8 cellular contexts compared by ENCODE assay signal in genomic region chr7:87934699-87935372, GRCh38. TPM values are rescaled to one million over a fixed set of nuclear protein-coding genes. Genes with fewer than 3 reads are reported as not detected.
DNase-seq lines count a peak whose midpoint lies in the region; ATAC-seq and TF ChIP-seq lines count a peak whose summit lies in the region.

No MANE protein-coding gene starts in this region.

- H3K4me1 ChIP-seq in RWPE2 (ENCODE audit: insufficient read depth, poor library complexity, severe bottlenecking) (no peaks in the 10 kb centered on the region), liver (ENCODE audit: control insufficient read depth in 4 of 4, insufficient read depth in 4 of 4, low read length in 3 of 4) (peaks cover 11 to 21% (median 15%) of the 10 kb centered on the region in 4 donors)

- H3K4me3 ChIP-seq in RWPE2 (ENCODE audit: severe bottlenecking) (peak overlapping the region; percentile 65), choroid plexus epithelial cell (ENCODE audit: low read depth, low read length) (peak overlapping the region; percentile 71), liver (ENCODE audit: low read depth in 1 of 3, low read length in 3 of 3) (peak overlapping the region; percentile 29 to 75 (median 61))

- ATAC-seq in HG02973 (IDR thresholded peaks at IDR 0.05; ENCODE audit: unreplicated experiment) (peak; percentile 0), RWPE2 (ENCODE audit: low read depth) (peak; percentile 9; the same call in 1 of the 3 replicates)

- H3K9ac ChIP-seq in liver (ENCODE audit: low read depth in 1 of 2, low read length in 2 of 2), result no peak overlapping the region

- no peaks in the 10 kb centered on the region for H3K36me3 ChIP-seq in RWPE2 (ENCODE audit: low read depth)
- H3K36me3 ChIP-seq in liver (ENCODE audit: control insufficient read depth in 4 of 4, insufficient read depth in 3 of 4, low read depth in 1 of 4, low read length in 3 of 4), result no peaks in the 10 kb centered on the region

- H3K27me3 ChIP-seq in RWPE2 (ENCODE audit: insufficient read depth, poor library complexity, severe bottlenecking) (peaks cover 22% of the 10 kb centered on the region), liver (ENCODE audit: control insufficient read depth in 4 of 4, insufficient read depth in 4 of 4, low read length in 3 of 4) (peaks cover 0 to 4% (median 0%) of the 10 kb centered on the region in 4 donors)

- TF ChIP-seq CTCF in RWPE2 (IDR thresholded peaks at IDR 0.05; ENCODE audit: poor library complexity, severe bottlenecking) (no peak), choroid plexus epithelial cell (conservative IDR thresholded peaks at IDR 0.05; ENCODE audit: low read depth, low read length) (no peak), liver (IDR thresholded peaks at IDR 0.05; ENCODE audit: low read depth, low read length, missing input control) (no peak)

- TF ChIP-seq RAD21 in liver (IDR thresholded peaks at IDR 0.05), result no peak

- 4% methylated on average over 47 of the region's 47 CpGs for WGBS in liver

- no peaks in the 10 kb centered on the region for H3K9me3 ChIP-seq in RWPE2 (ENCODE audit: severe bottlenecking)
- no peaks in the 10 kb centered on the region for H3K9me3 ChIP-seq in liver (ENCODE audit: control insufficient read depth in 4 of 4, low read length in 3 of 4)

- DNase-seq in NCI-H1694 treated with DMSO at 0.1 percent for 48 hours (lab: John Stamatoyannopoulos, UW) (peak; percentile 23), NCI-H1694 (lab: John Stamatoyannopoulos, UW) (no peak), RWPE2 (ENCODE audit: low spot score) (no peak), choroid plexus epithelial cell (ENCODE audit: low read depth) (peak; percentile 18), substantia nigra (lab: John Stamatoyannopoulos, UW) (peak in 37 of 49 donors; percentile 9 to 71 (median 36)), GM19240 (ENCODE audit: insufficient read length, low spot score) (no peak)

- no peak overlapping the region for H3K27ac ChIP-seq in RWPE2 (ENCODE audit: poor library complexity, severe bottlenecking)
- H3K27ac ChIP-seq in liver (ENCODE audit: low read depth in 1 of 2, low read length in 2 of 2), result no peak overlapping the region
- H3K27ac ChIP-seq in substantia nigra (ENCODE audit: low read depth, low read length, poor library complexity, severe bottlenecking), result peak overlapping the region; percentile 82

TF ChIP-seq in liver, 16 proteins besides CTCF, POLR2A, EP300 and RAD21:
- TF ChIP-seq YY1 (IDR thresholded peaks at IDR 0.05) (no peak), RXRA (IDR thresholded peaks at IDR 0.05) (no peak), HNF4G (IDR thresholded peaks at IDR 0.05) (no peak), TAF1 (conservative IDR thresholded peaks at IDR 0.05) (no peak), FOXA1 (IDR thresholded peaks at IDR 0.05) (no peak), HNF4A (conservative IDR thresholded peaks at IDR 0.05) (no peak), NR2F2 (IDR thresholded peaks at IDR 0.05) (no peak), GABPA (IDR thresholded peaks at IDR 0.05 in 1 of 2, conservative IDR thresholded peaks at IDR 0.05 in 1 of 2) (no peak), JUND (IDR thresholded peaks at IDR 0.05) (no peak), EGR1 (IDR thresholded peaks at IDR 0.05; ENCODE audit: low read depth in 2 of 2) (no peak), FOXA2 (IDR thresholded peaks at IDR 0.05) (no peak), ZBTB33 (IDR thresholded peaks at IDR 0.05) (no peak), REST (IDR thresholded peaks at IDR 0.05) (no peak), MAX (IDR thresholded peaks at IDR 0.05) (no peak), SP1 (IDR thresholded peaks at IDR 0.05) (no peak)
- TF ChIP-seq, protein P1, sequence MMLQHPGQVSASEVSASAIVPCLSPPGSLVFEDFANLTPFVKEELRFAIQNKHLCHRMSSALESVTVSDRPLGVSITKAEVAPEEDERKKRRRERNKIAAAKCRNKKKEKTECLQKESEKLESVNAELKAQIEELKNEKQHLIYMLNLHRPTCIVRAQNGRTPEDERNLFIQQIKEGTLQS (IDR thresholded peaks at IDR 0.05), result no peak

RNA-seq across cellular contexts. Expression of gene ADAM22, which starts 0.8 kb away (rescaled TPM):
- total RNA-seq in liver, result under 1 TPM; 0.25 to 0.61 TPM
- under 1 TPM; 0.04 to 0.05 TPM for polyA plus RNA-seq in liver

RNA-seq across cellular contexts. Expression of gene DBF4, which starts 58.5 kb away (rescaled TPM):
- 10 to 100 TPM in 1 of 2 donors, 1 to 10 TPM in 1; 4.0 to 27.0 TPM for total RNA-seq in liver
- 1 to 10 TPM; 2.3 to 3.4 TPM for polyA plus RNA-seq in liver

RNA-seq across cellular contexts. Expression of gene SLC25A40, which starts 58.7 kb away (rescaled TPM):
- total RNA-seq in liver, result 10 to 100 TPM in 1 of 2 donors, 1 to 10 TPM in 1; 4.6 to 14.4 TPM
- 1 to 10 TPM; 3.5 to 4.1 TPM for polyA plus RNA-seq in liver

Comparison
In these comparisons a context has a peak if more than half of its experiments do, and no peak if none do; other contexts are left out.
1. DNase-seq: peak in NCI-H1694 treated with DMSO at 0.1 percent for 48 hours (single experiment), choroid plexus epithelial cell (single experiment) and substantia nigra (37 of 49); none in NCI-H1694 (single experiment), RWPE2 (single experiment) and GM19240 (single experiment).
2. Peak in every context shown above with its lines, with median percentiles within 50 percentile points of each other: H3K4me3 ChIP-seq.